8 cellular contexts compared by ENCODE assay signal in genomic region chr6:27157461-27158315, GRCh38.
A peak's percentile ranks its signal among the peaks of the same experiment; 100 is the strongest.
DNase-seq lines count a peak whose midpoint lies in the region; ATAC-seq and TF ChIP-seq lines count a peak whose summit lies in the region.

No MANE protein-coding gene starts in this region.

- TF ChIP-seq POLR2A in gastrocnemius medialis (IDR thresholded peaks at IDR 0.05), result no peak

- H3K9me3 ChIP-seq in BLaER1 (no peaks in the 10 kb centered on the region), gastrocnemius medialis (no peaks in the 10 kb centered on the region)

- peak overlapping the region; percentile 69 for H3K4me2 ChIP-seq in BLaER1

- TF ChIP-seq CTCF in LNCAP (IDR thresholded peaks at IDR 0.05), result peak; percentile 32
- TF ChIP-seq CTCF in gastrocnemius medialis (IDR thresholded peaks at IDR 0.05 in 4 of 5, conservative IDR thresholded peaks at IDR 0.05 in 1 of 5), result peak in 4 of 5 experiments; percentile 25 to 36 (median 32)

- DNase-seq in T-helper 1 cell (peak; percentile 56 to 83 (median 74)), amniotic epithelial cell (ENCODE audit: low read depth) (peak; percentile 63), hippocampal formation (lab: John Stamatoyannopoulos, UW) (peak; percentile 32 to 35), gastrocnemius medialis (peak in 1 of 2 donors; percentile 30)

- peak; percentile 56 for ATAC-seq in GM19395 (IDR thresholded peaks at IDR 0.05; ENCODE audit: unreplicated experiment)
- ATAC-seq in gastrocnemius medialis, result peak; percentile 30 to 60
- no peak for ATAC-seq in GM21528 (IDR thresholded peaks at IDR 0.05; ENCODE audit: low FRiP score, unreplicated experiment)

- in situ Hi-C loops in gastrocnemius medialis (cut with MboI; ENCODE audit: low sequenced_read_pairs in 4 of 4), result loop anchor here in 3 of 4 donors (10.0 to 25.0 kb wide), 3 partner anchors 730 to 1205 kb away; a partner anchor contains a TSS

- H4K20me1 ChIP-seq in BLaER1, result no peaks in the 10 kb centered on the region

- H3K9ac ChIP-seq in BLaER1, result no peak overlapping the region

- H3K27me3 ChIP-seq in BLaER1, result no peaks in the 10 kb centered on the region
- H3K27me3 ChIP-seq in gastrocnemius medialis, result peaks cover 0 to 5% (median 0%) of the 10 kb centered on the region in 3 donors

- intact Hi-C loops in gastrocnemius medialis (cut with DNase I; ENCODE audit: low total_unique reads), result loop anchor here (1.0 kb wide), 1 partner anchor 30 kb away; no protein-coding TSS in a partner anchor

- H3K4me3 ChIP-seq in BLaER1, result peak overlapping the region; percentile 42
- peak overlapping the region; percentile 41 to 51 (median 44) for H3K4me3 ChIP-seq in gastrocnemius medialis

- H3K4me1 ChIP-seq in BLaER1, result peaks cover 35% of the 10 kb centered on the region
- peaks cover 0 to 8% of the 10 kb centered on the region in 2 donors for H3K4me1 ChIP-seq in gastrocnemius medialis

- H3K36me3 ChIP-seq in BLaER1, result no peaks in the 10 kb centered on the region
- no peaks in the 10 kb centered on the region for H3K36me3 ChIP-seq in gastrocnemius medialis

- no peak overlapping the region for H3K27ac ChIP-seq in BLaER1
- no peak overlapping the region for H3K27ac ChIP-seq in gastrocnemius medialis
